In the genomic region with DNA sequence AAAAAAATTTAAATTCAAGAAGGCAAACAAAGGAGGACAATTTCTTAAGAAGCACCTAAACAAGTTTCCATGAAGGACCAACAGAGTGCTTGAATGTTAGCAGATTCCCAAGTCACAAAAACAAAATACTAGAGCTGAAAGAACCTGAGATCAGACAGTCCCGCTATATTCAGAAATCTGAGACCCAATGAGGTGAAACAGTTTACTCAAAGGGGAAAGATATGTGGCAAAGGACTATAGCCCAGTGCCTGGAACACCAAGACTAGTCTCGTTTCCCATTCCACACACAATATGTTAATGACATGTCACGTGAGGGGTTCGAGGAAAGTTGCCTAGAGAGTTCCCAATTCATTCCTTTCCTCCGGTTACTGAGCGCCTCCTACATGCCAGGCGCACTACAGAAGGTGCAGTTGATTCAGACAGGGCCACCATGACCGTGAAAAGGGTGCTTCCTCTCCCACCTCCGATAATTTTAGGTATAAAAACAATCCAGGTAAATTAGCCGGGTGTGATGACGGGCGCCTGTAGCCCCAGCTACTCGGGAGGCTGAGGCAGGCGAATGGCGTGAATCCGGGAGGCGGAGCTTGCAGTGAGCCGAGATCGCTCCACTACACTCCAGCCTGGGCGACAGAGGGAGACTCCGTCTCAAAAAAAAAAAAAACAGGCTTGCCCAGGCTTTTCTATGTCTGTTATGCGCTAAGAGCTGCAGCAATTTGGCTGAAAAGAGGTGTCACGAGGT, we compare ENCODE assay signal across 8 cellular contexts. TPM values are rescaled to one million over a fixed set of nuclear protein-coding genes. Genes with fewer than 3 reads are reported as not detected.
DNase-seq lines count a peak whose midpoint lies in the region; ATAC-seq and TF ChIP-seq lines count a peak whose summit lies in the region.

No MANE protein-coding gene starts in this region.

- H3K4me1 ChIP-seq in CD8-positive, alpha-beta T cell (ENCODE audit: insufficient read depth, low read length) = peaks cover 11% of the 10 kb centered on the region

- no peak for TF ChIP-seq CTCF in CD8-positive, alpha-beta T cell (IDR thresholded peaks at IDR 0.05)
- peak; percentile 46 for TF ChIP-seq CTCF in epithelial cell of esophagus (IDR thresholded peaks at IDR 0.05; ENCODE audit: insufficient read depth, low read depth, low read length, missing control alignments)

- peaks cover 32% of the 10 kb centered on the region for H3K4me1 Mint-ChIP-seq in CD8-positive, alpha-beta T cell (ENCODE audit: low read depth)

- peak overlapping the region; percentile 61 for H3K4me3 ChIP-seq in CD8-positive, alpha-beta T cell (ENCODE audit: low read depth, low read length)
- peak overlapping the region; percentile 69 for H3K4me3 ChIP-seq in epithelial cell of esophagus (ENCODE audit: low read length)

- POLR2A ChIA-PET in CD8-positive, alpha-beta T cell (lab: Charles Lee) = interaction anchor here (0.9 kb wide), 1 partner anchor 22 kb away, joined by 4 read pairs; no protein-coding TSS in a partner anchor

- ATAC-seq in CD8-positive, alpha-beta T cell = peak; percentile 69
- ATAC-seq in GM19463 (IDR thresholded peaks at IDR 0.05; ENCODE audit: unreplicated experiment) (peak; percentile 39), HG03575 (IDR thresholded peaks at IDR 0.05; ENCODE audit: extremely low read depth, insufficient number of reproducible peaks, low FRiP score, unreplicated experiment) (peak; percentile 19)

- H3K4me3 Mint-ChIP-seq in CD8-positive, alpha-beta T cell = peak overlapping the region; percentile 97

- intact Hi-C loops in CD8-positive, alpha-beta T cell (cut with DNase I, micrococcal nuclease) = loop anchor here (1.0 to 2.0 kb wide), 4 partner anchors 25 to 43 kb away; a partner anchor contains a TSS

- no peaks in the 10 kb centered on the region for H3K27me3 ChIP-seq in CD8-positive, alpha-beta T cell (ENCODE audit: insufficient read depth, low read length)

- H3K36me3 Mint-ChIP-seq in CD8-positive, alpha-beta T cell = peaks cover 9% of the 10 kb centered on the region

- H3K36me3 ChIP-seq in CD8-positive, alpha-beta T cell (ENCODE audit: insufficient read depth, low read length) = no peaks in the 10 kb centered on the region

- peak overlapping the region; percentile 97 for H3K27ac Mint-ChIP-seq in CD8-positive, alpha-beta T cell

- CTCF ChIA-PET in CD8-positive, alpha-beta T cell (lab: Charles Lee) = interaction anchor here (1.0 to 1.4 kb wide), 3 partner anchors 27 to 43 kb away, joined by 3 read pairs; no protein-coding TSS in a partner anchor

- DNase-seq in CD8-positive, alpha-beta T cell = peak in 6 of 7 experiments; percentile 4 to 59 (median 36)
- DNase-seq in NCI-H774 (lab: John Stamatoyannopoulos, UW) (peak; percentile 41), epithelial cell of esophagus (ENCODE audit: low read depth) (peak; percentile 68), middle frontal gyrus (ENCODE audit: extremely low spot score, low spot score) (peak; percentile 67)
- DNase-seq in activated CD8-positive, alpha-beta memory T cell treated with anti-CD3 and anti-CD28 coated beads, Interleukin-2, amount 50 U/mL, for 1 hour (ENCODE audit: extremely low read depth) = peak; percentile 5
- peak; percentile 1 to 15 for DNase-seq in stimulated activated CD8-positive, alpha-beta memory T cell treated with anti-CD3 and anti-CD28 coated beads, Interleukin-7, amount 100 ng/mL, for 4 hours (ENCODE audit: low read depth in 2 of 2)

- H3K9me3 Mint-ChIP-seq in CD8-positive, alpha-beta T cell = no peaks in the 10 kb centered on the region

- no peaks in the 10 kb centered on the region for H3K27me3 Mint-ChIP-seq in CD8-positive, alpha-beta T cell (ENCODE audit: low read depth)

- no peaks in the 10 kb centered on the region for H3K9me3 ChIP-seq in CD8-positive, alpha-beta T cell (ENCODE audit: low read length)

- H3K27ac ChIP-seq in CD8-positive, alpha-beta T cell (ENCODE audit: low read depth, low read length) = peak overlapping the region; percentile 82

RNA-seq across cellular contexts. Expression of a gene that starts 0.6 kb away (rescaled TPM):
- 10 to 100 TPM; 11.1 to 11.6 TPM for total RNA-seq in CD8-positive, alpha-beta T cell

RNA-seq across cellular contexts. Expression of a gene that starts 41.0 kb away (rescaled TPM):
- total RNA-seq in CD8-positive, alpha-beta T cell = 10 to 100 TPM; 21.0 to 26.7 TPM

Comparison
In these comparisons a context has a peak if more than half of its experiments do, and no peak if none do; other contexts are left out.
1. Peak in every context shown above with its lines: DNase-seq, ATAC-seq, H3K4me3 ChIP-seq and H3K27ac ChIP-seq.
2. ATAC-seq: peak in every context shown above with its lines; median percentile 69 in CD8-positive, alpha-beta T cell; 39 in GM19463; 19 in HG03575.
3. DNase-seq: peak in every context shown above with its lines; median percentile 68 in epithelial cell of esophagus; 67 in middle frontal gyrus; 41 in NCI-H774; 36 in CD8-positive, alpha-beta T cell; 8 in stimulated activated CD8-positive, alpha-beta memory T cell treated with anti-CD3 and anti-CD28 coated beads, Interleukin-7, amount 100 ng/mL, for 4 hours; 5 in activated CD8-positive, alpha-beta memory T cell treated with anti-CD3 and anti-CD28 coated beads, Interleukin-2, amount 50 U/mL, for 1 hour.